Comparison of ENCODE assay signal across 9 cellular contexts in the genomic region with DNA sequence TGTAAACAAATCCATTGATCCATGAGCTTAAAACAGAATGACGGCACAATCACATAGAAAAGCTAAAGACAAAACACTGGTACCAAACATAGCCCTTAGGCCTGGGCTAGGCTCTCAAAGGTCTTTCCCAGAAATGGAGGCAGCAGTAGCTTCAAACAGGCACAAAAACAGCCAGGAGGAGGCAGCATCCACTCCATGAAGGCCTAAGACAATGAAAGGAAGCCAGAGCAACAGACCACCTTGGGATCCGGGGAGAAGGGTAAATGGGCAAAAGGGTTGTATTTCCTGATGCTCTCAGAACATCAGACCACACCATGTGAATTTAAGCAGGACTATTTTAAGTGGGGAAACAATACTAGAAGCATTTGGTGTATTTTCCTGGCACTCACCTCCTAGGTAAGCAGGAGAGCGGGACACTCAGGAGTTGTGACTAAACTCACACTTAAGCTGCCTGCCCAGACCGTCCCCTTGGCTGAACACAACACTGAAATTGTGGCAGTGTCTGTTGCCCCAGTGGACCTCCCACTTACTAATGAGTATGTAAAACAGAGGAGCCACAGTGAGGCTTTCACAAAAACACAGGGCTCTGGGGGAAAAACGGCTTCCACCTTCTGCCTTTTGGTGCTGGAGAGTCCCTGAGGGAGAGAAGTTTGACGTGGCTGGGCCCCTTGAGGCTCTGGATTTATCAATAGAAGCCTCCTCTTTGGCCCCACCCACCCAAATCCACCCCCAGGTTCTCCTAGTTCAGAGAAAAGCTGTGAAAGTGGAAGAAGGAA. TPM values are rescaled to one million over a fixed set of nuclear protein-coding genes. Genes with fewer than 3 reads are reported as not detected.
DNase-seq lines count a peak whose midpoint lies in the region; ATAC-seq and TF ChIP-seq lines count a peak whose summit lies in the region.
"Had no signal": no experiment of that assay in that cellular context is flagged by ENCODE, and none has a peak within 500 bp of the region (broad histone marks: within the 10 kb centered on the region; RNA-seq: fewer than 3 reads in every experiment).

No MANE protein-coding gene starts in this region.

- no peak overlapping the region for H3K9ac ChIP-seq in MM.1S (ENCODE audit: low read length)

- peak; percentile 28 for DNase-seq in activated CD4-positive, alpha-beta T cell treated with anti-CD3 and anti-CD28 coated beads for 48 hours
- DNase-seq in activated CD4-positive, alpha-beta T cell treated with anti-CD3 and anti-CD28 coated beads, Interleukin-2, amount 50 U/mL, for 1 hour, result no peak
- DNase-seq in MM.1S (no peak), cerebellar cortex (ENCODE audit: low spot score) (peak; percentile 57), renal cortical epithelial cell (ENCODE audit: low read depth) (peak; percentile 22), KG1 (lab: John Stamatoyannopoulos, UW) (no peak), AG08395 (ENCODE audit: low spot score) (no peak)
- DNase-seq: GDM1 had no signal

- no peak overlapping the region for H3K4me2 ChIP-seq in MM.1S (ENCODE audit: low read depth, low read length)

- no peak for ATAC-seq in HG03095 (IDR thresholded peaks at IDR 0.05; ENCODE audit: unreplicated experiment)

- no peak overlapping the region for H2AFZ ChIP-seq in MM.1S (ENCODE audit: low read length)

- H3K4me1 ChIP-seq in MM.1S (ENCODE audit: low read length), result peaks cover under 1% of the 10 kb centered on the region; the same call in 1 of the 2 replicates

- no peaks in the 10 kb centered on the region for H3K9me2 ChIP-seq in MM.1S (replicated peaks; ENCODE audit: insufficient read depth, low read length)

- H3K4me3 ChIP-seq in MM.1S (ENCODE audit: low read length), result no peak overlapping the region

- H3K27me3 ChIP-seq in MM.1S (replicated peaks; ENCODE audit: insufficient read depth, low read length), result no peaks in the 10 kb centered on the region

- peaks cover 18% of the 10 kb centered on the region for H3K79me2 ChIP-seq in MM.1S (ENCODE audit: low read length)

- no peak overlapping the region for H3K27ac ChIP-seq in MM.1S (ENCODE audit: low read length)

- TF ChIP-seq CTCF in MM.1S (IDR thresholded peaks at IDR 0.05; ENCODE audit: low read length), result peak; percentile 29

- H3K9me3 ChIP-seq in MM.1S (replicated peaks; ENCODE audit: insufficient read depth, low read length), result no peaks in the 10 kb centered on the region

- peaks cover 19% of the 10 kb centered on the region for H3F3A ChIP-seq in MM.1S (ENCODE audit: insufficient read depth, low read length)

- H4K20me1 ChIP-seq in MM.1S (ENCODE audit: insufficient read depth, low read length), result no peaks in the 10 kb centered on the region

- H3K36me3 ChIP-seq in MM.1S (replicated peaks; ENCODE audit: insufficient read depth, low read length), result peaks cover 15% of the 10 kb centered on the region; the same call in 1 of the 2 replicates

RNA-seq across cellular contexts. Expression of a gene that starts 11.9 kb away (rescaled TPM):
- total RNA-seq in renal cortical epithelial cell, result 58.4 and 82.3 TPM in 2 replicates

RNA-seq across cellular contexts. Expression of a gene that starts 32.0 kb away (rescaled TPM):
- total RNA-seq in renal cortical epithelial cell, result 86.3 and 113 TPM in 2 replicates

RNA-seq across cellular contexts. Expression of a gene that starts 42.9 kb away (rescaled TPM):
- total RNA-seq in renal cortical epithelial cell, result 0.35 and 0.45 TPM in 2 replicates

Comparison
In these comparisons a context has a peak if more than half of its experiments do, and no peak if none do; other contexts are left out.
1. DNase-seq: peak in activated CD4-positive, alpha-beta T cell treated with anti-CD3 and anti-CD28 coated beads for 48 hours (single experiment), cerebellar cortex (single experiment) and renal cortical epithelial cell (single experiment); none in activated CD4-positive, alpha-beta T cell treated with anti-CD3 and anti-CD28 coated beads, Interleukin-2, amount 50 U/mL, for 1 hour (single experiment), MM.1S (single experiment), KG1 (single experiment) and AG08395 (single experiment).